In the genomic region with DNA sequence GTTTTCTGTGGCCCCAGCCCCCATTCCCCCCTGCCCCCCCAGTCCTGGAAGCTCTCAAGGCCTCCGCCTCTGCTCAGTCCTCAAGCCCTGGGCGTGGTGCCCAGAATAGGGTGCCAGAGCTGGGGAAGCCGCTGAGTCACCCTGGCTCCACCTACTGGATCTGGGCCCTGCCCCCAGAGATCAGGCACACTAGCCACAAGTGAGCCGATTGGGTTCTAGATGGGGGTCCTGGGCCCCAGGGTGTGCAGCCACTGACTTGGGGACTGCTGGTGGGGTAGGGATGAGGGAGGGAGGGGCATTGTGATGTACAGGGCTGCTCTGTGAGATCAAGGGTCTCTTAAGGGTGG, we compare ENCODE assay signal across 1 cellular context.
TF ChIP-seq lines count a peak whose summit lies in the region.

No MANE protein-coding gene starts in this region.

TF ChIP-seq in K562, 482 proteins besides CTCF, POLR2A, EP300 and RAD21:
- TF ChIP-seq HMGN3 (IDR thresholded peaks at IDR 0.05; ENCODE audit: borderline replicate concordance, extremely low read depth, insufficient read length, low read depth, low read length) (no peak), RERE (CRISPR knock-in tag; IDR thresholded peaks at IDR 0.05; ENCODE audit: borderline replicate concordance) (no peak), POLR3A (IDR thresholded peaks at IDR 0.05; ENCODE audit: borderline replicate concordance, extremely low read depth, insufficient read depth, insufficient read length) (no peak), RBBP5 (IDR thresholded peaks at IDR 0.05; ENCODE audit: borderline replicate concordance, insufficient read depth, low read length, poor library complexity, severe bottlenecking) (no peak), POLR2G (IDR thresholded peaks at IDR 0.05; ENCODE audit: low read depth, low read length) (peak; percentile 25; the same call in 1 of the 2 replicates), CHD4 (IDR thresholded peaks at IDR 0.05; ENCODE audit: insufficient read depth, insufficient replicate concordance, low read depth, low read length, poor library complexity, severe bottlenecking) (no peak), PYGO2 (tag; IDR thresholded peaks at IDR 0.05) (no peak), E2F6 (IDR thresholded peaks at IDR 0.05; ENCODE audit: borderline replicate concordance in 1 of 2, extremely low read depth in 1 of 2, insufficient read depth in 1 of 2, insufficient read length in 1 of 2, low read depth in 1 of 2, low read length in 1 of 2, poor library complexity in 1 of 2, severe bottlenecking in 1 of 2) (no peak)
- TF ChIP-seq, protein P1, sequence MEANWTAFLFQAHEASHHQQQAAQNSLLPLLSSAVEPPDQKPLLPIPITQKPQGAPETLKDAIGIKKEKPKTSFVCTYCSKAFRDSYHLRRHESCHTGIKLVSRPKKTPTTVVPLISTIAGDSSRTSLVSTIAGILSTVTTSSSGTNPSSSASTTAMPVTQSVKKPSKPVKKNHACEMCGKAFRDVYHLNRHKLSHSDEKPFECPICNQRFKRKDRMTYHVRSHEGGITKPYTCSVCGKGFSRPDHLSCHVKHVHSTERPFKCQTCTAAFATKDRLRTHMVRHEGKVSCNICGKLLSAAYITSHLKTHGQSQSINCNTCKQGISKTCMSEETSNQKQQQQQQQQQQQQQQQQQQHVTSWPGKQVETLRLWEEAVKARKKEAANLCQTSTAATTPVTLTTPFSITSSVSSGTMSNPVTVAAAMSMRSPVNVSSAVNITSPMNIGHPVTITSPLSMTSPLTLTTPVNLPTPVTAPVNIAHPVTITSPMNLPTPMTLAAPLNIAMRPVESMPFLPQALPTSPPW (CRISPR knock-in tag; IDR thresholded peaks at IDR 0.05), result peak; percentile 64
